Comparison of ENCODE assay signal across 33 cellular contexts in the genomic region with DNA sequence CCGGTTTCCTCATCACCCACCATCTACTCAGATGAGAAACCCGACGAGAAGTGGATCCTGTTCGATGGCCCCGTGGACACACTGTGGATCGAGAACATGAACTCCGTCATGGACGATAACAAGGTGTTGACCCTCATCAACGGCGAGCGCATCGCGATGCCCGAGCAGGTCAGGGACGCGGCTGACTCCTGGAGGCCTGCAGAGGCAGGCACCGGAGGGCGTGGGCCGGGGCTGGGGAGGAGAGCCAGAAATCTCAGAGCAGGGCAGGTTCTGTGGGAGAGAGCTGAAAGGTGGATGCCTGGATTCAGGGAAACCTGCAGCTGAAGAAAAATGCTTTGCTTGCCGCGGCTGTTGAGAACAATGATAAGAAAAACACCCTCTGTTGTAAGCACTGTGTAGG.
"Had no signal": no experiment of that assay in that cellular context is flagged by ENCODE, and none has a peak within 500 bp of the region (broad histone marks: within the 10 kb centered on the region; RNA-seq: fewer than 3 reads in every experiment).

No MANE protein-coding gene starts in this region.

- H3K27ac Mint-ChIP-seq: activated CD4-positive, alpha-beta memory T cell treated with anti-CD3 and anti-CD28 coated beads for 36 hours; activated CD4-positive, alpha-beta T cell treated with anti-CD3 and anti-CD28 coated beads for 36 hours; activated CD4-positive, alpha-beta T cell treated with anti-CD3 and anti-CD28 coated beads, Interleukin-2, amount 10 ng/mL, durations not matched to agents 24 days and 14 days; activated CD8-positive, alpha-beta memory T cell treated with anti-CD3 and anti-CD28 coated beads, Interleukin-2, amount 10 ng/mL, durations not matched to agents 7 days and 5 days; activated CD8-positive, alpha-beta T cell treated with anti-CD3 and anti-CD28 coated beads, Interleukin-2, amount 10 ng/mL, durations not matched to agents 7 days and 5 days; activated naive CD4-positive, alpha-beta T cell treated with anti-CD3 and anti-CD28 coated beads, Interleukin-2, amount 10 ng/mL, durations not matched to agents 7 days and 5 days; activated naive CD4-positive, alpha-beta T cell treated with anti-CD3 and anti-CD28 coated beads, Interleukin-2, amount 50 U/mL, for 72 hours; activated naive CD8-positive, alpha-beta T cell treated with anti-CD3 and anti-CD28 coated beads, Interleukin-2, amount 10 ng/mL, durations not matched to agents 7 days and 5 days; activated T-helper 1 cell treated with anti-CD3 and anti-CD28 coated beads, Interleukin-12 subunit alpha, Interleukin-12 subunit beta, Interleukin-2, Interleukin-4 antibody, amounts not matched to agents 30 ng/mL and 10 ng/mL and 1 ng/mL, durations not matched to agents 14 hours and 24 hours and 36 hours; brain; dendritic cell treated with granulocyte-macrophage colony-stimulating factor and Interleukin-4, amounts not matched to agents 40 ng/mL and 50 ng/mL, for 4 days; endodermal cell; T-helper 17 cell; T-helper 2 cell treated with Interferon-gamma antibody and Interleukin-4, amounts not matched to agents 5 μg/mL and 100 μg/mL, for 36 hours had no signal

- H3K36me3 ChIP-seq: ascending aorta, esophagus muscularis mucosa, gastrocnemius medialis, WERI-Rb-1 had no signal

- DNase-seq: activated CD4-positive, alpha-beta memory T cell treated with anti-CD3 and anti-CD28 coated beads for 36 hours; activated CD4-positive, alpha-beta T cell treated with anti-CD3 and anti-CD28 coated beads for 36 hours; activated CD4-positive, alpha-beta T cell treated with anti-CD3 and anti-CD28 coated beads, Interleukin-2, amount 10 ng/mL, durations not matched to agents 24 days and 14 days; activated CD4-positive, CD25-positive, alpha-beta regulatory T cell; activated CD4-positive, CD25-positive, alpha-beta regulatory T cell treated with anti-CD3 and anti-CD28 coated beads, Interleukin-2, amount 50 U/mL, for 72 hours; activated CD8-positive, alpha-beta memory T cell treated with anti-CD3 and anti-CD28 coated beads, Interleukin-2, amount 10 ng/mL, durations not matched to agents 7 days and 5 days; activated CD8-positive, alpha-beta memory T cell treated with anti-CD3 and anti-CD28 coated beads, Interleukin-2, amount 50 U/mL, for 4 hours; activated CD8-positive, alpha-beta T cell treated with anti-CD3 and anti-CD28 coated beads, Interleukin-2, amount 10 ng/mL, durations not matched to agents 7 days and 5 days; activated gamma-delta T cell; activated naive CD4-positive, alpha-beta T cell; activated naive CD4-positive, alpha-beta T cell treated with anti-CD3 and anti-CD28 coated beads, Interleukin-2, amount 10 ng/mL, durations not matched to agents 7 days and 5 days; activated naive CD8-positive, alpha-beta T cell treated with anti-CD3 and anti-CD28 coated beads, Interleukin-2, amount 10 ng/mL, durations not matched to agents 7 days and 5 days; activated T-cell treated with anti-CD3 and anti-CD28 coated beads, Interleukin-2, amount 50 U/mL, for 1 hour; activated T-cell treated with anti-CD3 and anti-CD28 coated beads, Interleukin-2, amount 50 U/mL, for 48 hours; dorsolateral prefrontal cortex; effector memory CD4-positive, alpha-beta T cell; endodermal cell; foreskin keratinocyte; gastrocnemius medialis; glutamatergic neuron; T-helper 1 cell; T-helper 17 cell; T1000; WERI-Rb-1 had no signal

- H3K36me3 Mint-ChIP-seq: activated CD4-positive, alpha-beta memory T cell treated with anti-CD3 and anti-CD28 coated beads for 36 hours; activated CD8-positive, alpha-beta memory T cell treated with anti-CD3 and anti-CD28 coated beads, Interleukin-2, amount 10 ng/mL, durations not matched to agents 7 days and 5 days; activated naive CD4-positive, alpha-beta T cell treated with anti-CD3 and anti-CD28 coated beads, Interleukin-2, amount 10 ng/mL, durations not matched to agents 7 days and 5 days; activated naive CD4-positive, alpha-beta T cell treated with anti-CD3 and anti-CD28 coated beads, Interleukin-2, amount 50 U/mL, for 72 hours; activated naive CD8-positive, alpha-beta T cell treated with anti-CD3 and anti-CD28 coated beads, Interleukin-2, amount 10 ng/mL, durations not matched to agents 7 days and 5 days; brain had no signal

- H3K4me3 Mint-ChIP-seq: activated CD4-positive, alpha-beta memory T cell treated with anti-CD3 and anti-CD28 coated beads for 36 hours; activated CD4-positive, alpha-beta T cell treated with anti-CD3 and anti-CD28 coated beads for 36 hours; activated CD4-positive, alpha-beta T cell treated with anti-CD3 and anti-CD28 coated beads, Interleukin-2, amount 10 ng/mL, durations not matched to agents 24 days and 14 days; activated CD8-positive, alpha-beta memory T cell treated with anti-CD3 and anti-CD28 coated beads, Interleukin-2, amount 10 ng/mL, durations not matched to agents 7 days and 5 days; activated CD8-positive, alpha-beta T cell treated with anti-CD3 and anti-CD28 coated beads, Interleukin-2, amount 10 ng/mL, durations not matched to agents 7 days and 5 days; activated naive CD4-positive, alpha-beta T cell treated with anti-CD3 and anti-CD28 coated beads, Interleukin-2, amount 10 ng/mL, durations not matched to agents 7 days and 5 days; activated naive CD8-positive, alpha-beta T cell treated with anti-CD3 and anti-CD28 coated beads, Interleukin-2, amount 10 ng/mL, durations not matched to agents 7 days and 5 days; activated T-helper 1 cell treated with anti-CD3 and anti-CD28 coated beads, Interleukin-12 subunit alpha, Interleukin-12 subunit beta, Interleukin-2, Interleukin-4 antibody, amounts not matched to agents 30 ng/mL and 10 ng/mL and 1 ng/mL, durations not matched to agents 14 hours and 24 hours and 36 hours; brain; central memory CD8-positive, alpha-beta T cell; dendritic cell treated with granulocyte-macrophage colony-stimulating factor and Interleukin-4, amounts not matched to agents 40 ng/mL and 50 ng/mL, for 4 days; endodermal cell; T-helper 17 cell; T-helper 2 cell treated with Interferon-gamma antibody and Interleukin-4, amounts not matched to agents 5 μg/mL and 100 μg/mL, for 36 hours had no signal

- H3K4me3 ChIP-seq: ascending aorta, coronary artery, dorsolateral prefrontal cortex, esophagus muscularis mucosa, gastrocnemius medialis had no signal

- H3K27me3 ChIP-seq: ascending aorta had no signal

- H3K9me3 Mint-ChIP-seq: activated CD4-positive, alpha-beta memory T cell treated with anti-CD3 and anti-CD28 coated beads for 36 hours; activated CD4-positive, alpha-beta T cell treated with anti-CD3 and anti-CD28 coated beads, Interleukin-2, amount 10 ng/mL, durations not matched to agents 24 days and 14 days; activated naive CD4-positive, alpha-beta T cell treated with anti-CD3 and anti-CD28 coated beads, Interleukin-2, amount 10 ng/mL, durations not matched to agents 7 days and 5 days; activated naive CD4-positive, alpha-beta T cell treated with anti-CD3 and anti-CD28 coated beads, Interleukin-2, amount 50 U/mL, for 72 hours; activated naive CD8-positive, alpha-beta T cell treated with anti-CD3 and anti-CD28 coated beads, Interleukin-2, amount 10 ng/mL, durations not matched to agents 7 days and 5 days; activated T-helper 1 cell treated with anti-CD3 and anti-CD28 coated beads, Interleukin-12 subunit alpha, Interleukin-12 subunit beta, Interleukin-2, Interleukin-4 antibody, amounts not matched to agents 30 ng/mL and 10 ng/mL and 1 ng/mL, durations not matched to agents 14 hours and 24 hours and 36 hours; brain; central memory CD8-positive, alpha-beta T cell; dendritic cell treated with granulocyte-macrophage colony-stimulating factor and Interleukin-4, amounts not matched to agents 40 ng/mL and 50 ng/mL, for 4 days; endodermal cell; T-helper 2 cell treated with Interferon-gamma antibody and Interleukin-4, amounts not matched to agents 5 μg/mL and 100 μg/mL, for 36 hours had no signal

- H3K9me3 ChIP-seq: ascending aorta, esophagus muscularis mucosa, gastrocnemius medialis had no signal

- ATAC-seq: activated CD4-positive, alpha-beta T cell treated with anti-CD3 and anti-CD28 coated beads for 36 hours; activated CD8-positive, alpha-beta memory T cell treated with anti-CD3 and anti-CD28 coated beads, Interleukin-2, amount 10 ng/mL, durations not matched to agents 7 days and 5 days; activated CD8-positive, alpha-beta T cell treated with anti-CD3 and anti-CD28 coated beads, Interleukin-2, amount 10 ng/mL, durations not matched to agents 7 days and 5 days; activated naive CD4-positive, alpha-beta T cell treated with anti-CD3 and anti-CD28 coated beads, Interleukin-2, amount 50 U/mL, for 72 hours; foreskin keratinocyte; gastrocnemius medialis; T-helper 17 cell had no signal

- H3K4me1 ChIP-seq: ascending aorta, esophagus muscularis mucosa, foreskin keratinocyte, gastrocnemius medialis had no signal

- H3K27ac ChIP-seq: ascending aorta, coronary artery, dorsolateral prefrontal cortex, esophagus muscularis mucosa, foreskin keratinocyte, gastrocnemius medialis, WERI-Rb-1 had no signal

- H3K4me1 Mint-ChIP-seq: activated CD4-positive, alpha-beta T cell treated with anti-CD3 and anti-CD28 coated beads for 36 hours; activated CD4-positive, alpha-beta T cell treated with anti-CD3 and anti-CD28 coated beads, Interleukin-2, amount 10 ng/mL, durations not matched to agents 24 days and 14 days; activated CD8-positive, alpha-beta memory T cell treated with anti-CD3 and anti-CD28 coated beads, Interleukin-2, amount 10 ng/mL, durations not matched to agents 7 days and 5 days; activated naive CD4-positive, alpha-beta T cell treated with anti-CD3 and anti-CD28 coated beads, Interleukin-2, amount 10 ng/mL, durations not matched to agents 7 days and 5 days; activated naive CD8-positive, alpha-beta T cell treated with anti-CD3 and anti-CD28 coated beads, Interleukin-2, amount 10 ng/mL, durations not matched to agents 7 days and 5 days; brain; central memory CD8-positive, alpha-beta T cell; endodermal cell; T-helper 17 cell had no signal
